8 cellular contexts compared by ENCODE assay signal in the genomic region with DNA sequence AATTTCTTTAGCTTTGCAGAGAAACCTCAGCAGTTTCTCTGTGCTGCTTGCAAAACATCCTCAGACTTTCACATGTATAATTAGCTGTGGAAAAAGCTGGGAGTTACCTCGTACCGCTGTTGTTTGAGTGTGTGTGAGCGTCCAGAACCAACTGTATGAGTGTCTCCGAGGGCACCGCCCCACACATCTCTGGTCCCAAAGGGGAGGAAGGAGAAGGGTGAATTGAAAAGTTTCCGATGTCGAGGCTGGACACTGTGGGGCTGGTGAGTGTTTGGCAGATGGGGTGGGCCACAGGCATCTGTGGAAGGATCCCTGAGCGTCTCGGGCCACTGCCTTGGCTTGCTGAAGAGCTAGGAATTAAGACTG. TPM values are rescaled to one million over a fixed set of nuclear protein-coding genes. Genes with fewer than 3 reads are reported as not detected.
DNase-seq lines count a peak whose midpoint lies in the region; TF ChIP-seq lines count a peak whose summit lies in the region.

No MANE protein-coding gene starts in this region.

- CTCF ChIA-PET in CD4-positive, alpha-beta memory T cell (lab: Charles Lee; ENCODE audit: partially characterized antibody) = interaction anchor here (1.0 to 7.7 kb wide), 12 partner anchors 9 to 74 kb away, joined by 3 to 173 read pairs (median 35); no protein-coding TSS in a partner anchor
- CTCF ChIA-PET in HEK293T (lab: Yijun Ruan, JAX) = interaction anchor here (1.0 to 2.7 kb wide), 2 partner anchors 69 to 74 kb away, joined by 3 to 19 read pairs; no protein-coding TSS in a partner anchor

- H3K27me3 Mint-ChIP-seq in CD4-positive, alpha-beta memory T cell = no peaks in the 10 kb centered on the region
- H3K27me3 Mint-ChIP-seq in IgD-negative memory B cell = peaks cover 2% of the 10 kb centered on the region
- no peaks in the 10 kb centered on the region for H3K27me3 Mint-ChIP-seq in activated T-helper 2 cell treated with anti-CD3 and anti-CD28 coated beads, Interferon-gamma antibody, Interleukin-2, Interleukin-4, amounts not matched to agents 10 μg/mL and 5 μg/mL and 100 μg/mL, durations not matched to agents 14 hours and 24 hours and 36 hours (ENCODE audit: low read depth)

- peak overlapping the region; percentile 95 to 100 (median 98) for H3K4me3 Mint-ChIP-seq in CD4-positive, alpha-beta memory T cell
- peak overlapping the region; percentile 52 to 94 (median 92) for H3K4me3 Mint-ChIP-seq in IgD-negative memory B cell
- peak overlapping the region; percentile 96 for H3K4me3 Mint-ChIP-seq in activated T-helper 2 cell treated with anti-CD3 and anti-CD28 coated beads, Interferon-gamma antibody, Interleukin-2, Interleukin-4, amounts not matched to agents 10 μg/mL and 5 μg/mL and 100 μg/mL, durations not matched to agents 14 hours and 24 hours and 36 hours (ENCODE audit: low read depth)

- H3K9me3 ChIP-seq in CD4-positive, alpha-beta memory T cell (ENCODE audit: control insufficient read depth in 1 of 2, low read length in 2 of 2) = no peaks in the 10 kb centered on the region

- peaks cover 0 to 4% (median 0%) of the 10 kb centered on the region in 8 donors for H3K9me3 Mint-ChIP-seq in CD4-positive, alpha-beta memory T cell
- H3K9me3 Mint-ChIP-seq in IgD-negative memory B cell = no peaks in the 10 kb centered on the region
- H3K9me3 Mint-ChIP-seq in activated T-helper 2 cell treated with anti-CD3 and anti-CD28 coated beads, Interferon-gamma antibody, Interleukin-2, Interleukin-4, amounts not matched to agents 10 μg/mL and 5 μg/mL and 100 μg/mL, durations not matched to agents 14 hours and 24 hours and 36 hours = no peaks in the 10 kb centered on the region

- POLR2A ChIA-PET in CD4-positive, alpha-beta memory T cell (lab: Charles Lee; ENCODE audit: partially characterized antibody) = interaction anchor here (0.6 to 7.6 kb wide), 12 partner anchors 12 to 137 kb away, joined by 4 to 240 read pairs (median 58); a partner anchor contains a TSS
- POLR2A ChIA-PET in HEK293T (lab: Yijun Ruan, JAX) = interaction anchor here (0.6 kb wide), 1 partner anchor 72 kb away, joined by 3 read pairs; no protein-coding TSS in a partner anchor

- peaks cover 13 to 41% of the 10 kb centered on the region in 2 donors for H3K36me3 Mint-ChIP-seq in CD4-positive, alpha-beta memory T cell
- H3K36me3 Mint-ChIP-seq in IgD-negative memory B cell = peaks cover 2% of the 10 kb centered on the region
- H3K36me3 Mint-ChIP-seq in activated T-helper 2 cell treated with anti-CD3 and anti-CD28 coated beads, Interferon-gamma antibody, Interleukin-2, Interleukin-4, amounts not matched to agents 10 μg/mL and 5 μg/mL and 100 μg/mL, durations not matched to agents 14 hours and 24 hours and 36 hours (ENCODE audit: low read depth) = peaks cover 38% of the 10 kb centered on the region

- peak overlapping the region; percentile 83 to 97 (median 96) for H3K27ac Mint-ChIP-seq in CD4-positive, alpha-beta memory T cell
- peak overlapping the region; percentile 23 to 91 (median 63) for H3K27ac Mint-ChIP-seq in IgD-negative memory B cell
- peak overlapping the region; percentile 91 for H3K27ac Mint-ChIP-seq in activated T-helper 2 cell treated with anti-CD3 and anti-CD28 coated beads, Interferon-gamma antibody, Interleukin-2, Interleukin-4, amounts not matched to agents 10 μg/mL and 5 μg/mL and 100 μg/mL, durations not matched to agents 14 hours and 24 hours and 36 hours

- no peaks in the 10 kb centered on the region for H3K27me3 ChIP-seq in CD4-positive, alpha-beta memory T cell (ENCODE audit: insufficient read depth, low read length)

- peak in 2 of 5 donors; percentile 15 to 48 for DNase-seq in CD4-positive, alpha-beta memory T cell
- DNase-seq in activated T-helper 2 cell treated with anti-CD3 and anti-CD28 coated beads, Interferon-gamma antibody, Interleukin-2, Interleukin-4, amounts not matched to agents 10 μg/mL and 5 μg/mL and 100 μg/mL, durations not matched to agents 14 hours and 24 hours and 36 hours (ENCODE audit: low spot score) = peak; percentile 21
- DNase-seq in glomerular visceral epithelial cell (ENCODE audit: extremely low spot score) = peak; percentile 57
- peak; percentile 40 for DNase-seq in pons (ENCODE audit: low spot score)
- DNase-seq in HEK293T (ENCODE audit: extremely low spot score) = no peak
- DNase-seq in GM19238 (ENCODE audit: insufficient read length, low spot score) = no peak
- no peak for DNase-seq in hippocampal formation (lab: John Stamatoyannopoulos, UW)

- peaks cover 53% of the 10 kb centered on the region for H3K4me1 ChIP-seq in CD4-positive, alpha-beta memory T cell (ENCODE audit: insufficient read depth, low read length)

- H3K4me3 ChIP-seq in CD4-positive, alpha-beta memory T cell (ENCODE audit: low read length in 2 of 2) = peak overlapping the region; percentile 82 to 100

- peaks cover 29 to 76% (median 39%) of the 10 kb centered on the region in 4 donors for H3K4me1 Mint-ChIP-seq in CD4-positive, alpha-beta memory T cell
- peaks cover 30 to 38% (median 31%) of the 10 kb centered on the region in 3 donors for H3K4me1 Mint-ChIP-seq in IgD-negative memory B cell
- H3K4me1 Mint-ChIP-seq in activated T-helper 2 cell treated with anti-CD3 and anti-CD28 coated beads, Interferon-gamma antibody, Interleukin-2, Interleukin-4, amounts not matched to agents 10 μg/mL and 5 μg/mL and 100 μg/mL, durations not matched to agents 14 hours and 24 hours and 36 hours (ENCODE audit: low read depth) = peaks cover 62% of the 10 kb centered on the region

- no peaks in the 10 kb centered on the region for H3K36me3 ChIP-seq in CD4-positive, alpha-beta memory T cell (ENCODE audit: insufficient read depth, low read length)

- intact Hi-C loops in CD4-positive, alpha-beta memory T cell (cut with micrococcal nuclease) = loop anchor here (5.0 to 10.0 kb wide), 4 partner anchors 167 to 361 kb away; a partner anchor contains a TSS
- intact Hi-C loops in activated T-helper 2 cell treated with anti-CD3 and anti-CD28 coated beads, Interferon-gamma antibody, Interleukin-2, Interleukin-4, amounts not matched to agents 10 μg/mL and 5 μg/mL and 100 μg/mL, durations not matched to agents 14 hours and 24 hours and 36 hours (cut with micrococcal nuclease) = loop anchor here (2.0 to 5.0 kb wide), 3 partner anchors 36 to 137 kb away; a partner anchor contains a TSS

- H3K27ac ChIP-seq in CD4-positive, alpha-beta memory T cell (ENCODE audit: low read depth, low read length) = peak overlapping the region; percentile 84

TF ChIP-seq in HEK293T, 16 proteins besides CTCF, POLR2A, EP300 and RAD21:
- TF ChIP-seq CTBP1 (IDR thresholded peaks at IDR 0.05; ENCODE audit: borderline replicate concordance) = no peak

RNA-seq across cellular contexts. Expression of a gene that starts 1.2 kb away (rescaled TPM):
- 10 to 100 TPM; 97.2 to 98.6 TPM for total RNA-seq in CD4-positive, alpha-beta memory T cell
- polyA plus RNA-seq in CD4-positive, alpha-beta memory T cell = 10 to 100 TPM; 14.8 to 41.7 TPM
- polyA plus RNA-seq in IgD-negative memory B cell = 5.0 TPM
- total RNA-seq in activated T-helper 2 cell treated with anti-CD3 and anti-CD28 coated beads, Interferon-gamma antibody, Interleukin-2, Interleukin-4, amounts not matched to agents 10 μg/mL and 5 μg/mL and 100 μg/mL, durations not matched to agents 14 hours and 24 hours and 36 hours = 50.3 and 50.8 TPM in 2 replicates

Comparison
In these comparisons a context has a peak if more than half of its experiments do, and no peak if none do; other contexts are left out.
1. DNase-seq: peak in activated T-helper 2 cell treated with anti-CD3 and anti-CD28 coated beads, Interferon-gamma antibody, Interleukin-2, Interleukin-4, amounts not matched to agents 10 μg/mL and 5 μg/mL and 100 μg/mL, durations not matched to agents 14 hours and 24 hours and 36 hours (single experiment), glomerular visceral epithelial cell (single experiment) and pons (single experiment); none in HEK293T (single experiment), GM19238 (single experiment) and hippocampal formation (0 of 2).
2. Peak in every context shown above with its lines, with median percentiles within 50 percentile points of each other: H3K27ac Mint-ChIP-seq and H3K4me3 Mint-ChIP-seq.